22 cellular contexts compared by ENCODE assay signal in the genomic region with DNA sequence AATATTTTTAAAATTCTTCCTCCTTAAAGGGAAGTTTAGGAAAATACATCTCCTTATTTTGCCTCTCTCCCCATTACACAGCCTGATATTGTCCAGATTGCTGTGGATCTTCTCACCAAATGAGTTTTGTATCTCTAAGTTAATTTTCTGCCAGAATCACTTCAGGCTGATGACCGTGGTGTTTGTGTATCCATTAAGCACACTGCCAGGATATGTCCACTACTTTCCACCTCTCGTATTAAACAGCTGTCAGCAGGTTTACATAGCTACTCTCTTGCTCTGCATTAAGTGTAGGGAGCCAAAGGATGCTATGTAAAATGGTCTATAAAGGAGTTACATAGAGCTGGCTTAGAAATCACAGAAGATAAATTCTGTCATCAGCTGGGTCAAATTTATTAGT.
A peak's percentile ranks its signal among the peaks of the same experiment; 100 is the strongest.
DNase-seq lines count a peak whose midpoint lies in the region; ATAC-seq lines count a peak whose summit lies in the region.
"Had no signal": no experiment of that assay in that cellular context is flagged by ENCODE, and none has a peak within 500 bp of the region (broad histone marks: within the 10 kb centered on the region; RNA-seq: fewer than 3 reads in every experiment).

No MANE protein-coding gene starts in this region.

- no peak for ATAC-seq in GM21423 (IDR thresholded peaks at IDR 0.05; ENCODE audit: unreplicated experiment)
- ATAC-seq: psoas muscle had no signal

- DNase-seq in COR-L47 (lab: John Stamatoyannopoulos, UW) (peak; percentile 56), NCI-H1092 treated with DMSO at 0.1 percent for 48 hours (lab: John Stamatoyannopoulos, UW) (peak; percentile 89), NCI-H524 (lab: John Stamatoyannopoulos, UW) (peak; percentile 13 to 60), cerebellar cortex (ENCODE audit: low spot score) (peak; percentile 51), GF-D8 (lab: John Stamatoyannopoulos, UW) (no peak)
- DNase-seq in activated effector memory CD4-positive, alpha-beta T cell treated with Interleukin-2 at 50 U/mL for 16 hours: no peak
- DNase-seq: activated CD4-positive, alpha-beta T cell treated with anti-CD3 and anti-CD28 coated beads, Interleukin-2, amount 50 U/mL, for 4 hours; activated gamma-delta T cell treated with Interleukin-2 at 50 U/mL for 16 hours; adrenal gland; CD4-positive, CD25-positive, alpha-beta regulatory T cell; dermis blood vessel endothelial cell; heart right ventricle; Karpas-422; NCI-H1048; NCI-H526; PC-9; psoas muscle; SJCRH30; stimulated activated CD4-positive, alpha-beta T cell treated with anti-CD3 and anti-CD28 coated beads, Interleukin-2, amount 100 ng/mL, for 24 hours; stimulated activated naive CD4-positive, alpha-beta T cell; T-helper 2 cell had no signal

Comparison
In these comparisons a context has a peak if more than half of its experiments do, and no peak if none do; other contexts are left out.
1. DNase-seq: peak in COR-L47 (single experiment), NCI-H1092 treated with DMSO at 0.1 percent for 48 hours (single experiment), NCI-H524 (2 of 2) and cerebellar cortex (single experiment); none in activated effector memory CD4-positive, alpha-beta T cell treated with Interleukin-2 at 50 U/mL for 16 hours (single experiment) and GF-D8 (single experiment).